In the genomic region with DNA sequence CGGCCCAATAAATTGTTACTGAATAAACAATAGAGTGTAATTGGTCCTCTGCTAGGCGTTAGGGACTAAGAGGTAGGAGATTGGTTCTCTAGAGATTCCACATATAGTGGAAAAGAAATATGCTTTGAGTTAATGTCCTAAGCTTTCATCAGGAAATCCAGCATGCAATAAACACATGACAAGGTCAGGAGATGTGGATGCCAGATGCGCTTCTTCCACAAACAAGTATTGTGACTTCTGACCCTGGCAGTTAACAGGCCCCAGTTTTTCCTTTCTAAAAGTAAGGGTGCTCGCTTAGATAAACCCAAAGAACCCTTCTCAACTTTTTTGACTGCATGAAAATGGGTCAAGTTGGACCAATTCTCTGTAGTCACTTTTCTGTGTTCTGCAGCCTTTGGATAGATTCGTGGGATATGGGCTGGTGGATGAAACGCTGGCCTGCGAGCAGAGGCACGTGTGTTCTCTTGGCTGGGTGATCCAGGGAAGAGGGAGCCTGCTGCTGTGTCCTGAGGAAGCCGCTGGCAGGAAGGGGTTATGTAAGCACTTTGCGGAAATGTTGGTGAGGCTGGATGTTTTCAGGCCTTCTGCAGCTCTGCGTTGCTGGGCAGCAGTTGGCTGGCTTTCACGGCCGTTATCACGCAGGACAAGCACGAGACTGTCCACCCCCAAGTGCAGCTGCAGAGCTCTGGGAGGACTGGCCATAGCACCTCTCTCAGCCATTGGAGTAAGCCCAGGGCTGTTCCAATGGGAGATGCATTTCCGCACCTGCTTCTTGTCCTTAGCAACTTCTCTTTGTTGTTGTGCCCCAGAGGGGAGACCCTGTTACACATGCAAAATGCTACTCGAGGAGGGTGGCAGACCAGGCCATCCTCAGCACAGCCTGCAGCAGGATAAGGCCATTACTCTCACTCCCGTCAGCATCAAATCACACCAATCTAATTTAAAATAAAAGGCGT, we compare ENCODE assay signal across 11 cellular contexts.
A peak's percentile ranks its signal among the peaks of the same experiment; 100 is the strongest.
DNase-seq lines count a peak whose midpoint lies in the region; ATAC-seq, FAIRE-seq and TF ChIP-seq lines count a peak whose summit lies in the region.
"Had no signal": no experiment of that assay in that cellular context is flagged by ENCODE, and none has a peak within 500 bp of the region (broad histone marks: within the 10 kb centered on the region; RNA-seq: fewer than 3 reads in every experiment).

No MANE protein-coding gene starts in this region.

- peak; percentile 81 for FAIRE-seq in endothelial cell of umbilical vein (lab: Jason Lieb, UNC)
- FAIRE-seq: frontal cortex had no signal

- H3K9me1 ChIP-seq in endothelial cell of umbilical vein (replicated peaks; ENCODE audit: control insufficient read depth, extremely low read depth, insufficient read depth, low read length) = no peaks in the 10 kb centered on the region

- peak overlapping the region; percentile 91 for H3K27ac ChIP-seq in endothelial cell of umbilical vein (ENCODE audit: insufficient read depth, low read depth, low read length)
- peak overlapping the region in 1 of 2 donors; percentile 38 for H3K27ac ChIP-seq in lung (ENCODE audit: low read depth in 1 of 2, low read length in 1 of 2)
- H3K27ac ChIP-seq in suprapubic skin = no peak overlapping the region

- peak overlapping the region; percentile 59 for H3K4me2 ChIP-seq in endothelial cell of umbilical vein (ENCODE audit: insufficient read depth, low read length)

- TF ChIP-seq CTCF in endothelial cell of umbilical vein (IDR thresholded peaks at IDR 0.05; ENCODE audit: extremely low read depth in 1 of 2, insufficient read depth in 1 of 2, low read depth in 1 of 2, low read length in 2 of 2) (no peak), lung (IDR thresholded peaks at IDR 0.05; ENCODE audit: control extremely low read depth, extremely low read depth) (no peak), suprapubic skin (IDR thresholded peaks at IDR 0.05) (no peak), BE2C (IDR thresholded peaks at IDR 0.05; ENCODE audit: low read depth, low read length) (no peak)

- H3K4me1 ChIP-seq in endothelial cell of umbilical vein (ENCODE audit: control insufficient read depth, extremely low read depth, insufficient read depth, low read length) = peaks cover 38% of the 10 kb centered on the region
- peaks cover 0 to 1% of the 10 kb centered on the region in 2 donors for H3K4me1 ChIP-seq in lung (ENCODE audit: control insufficient read depth in 2 of 2, insufficient read depth in 2 of 2, low read length in 2 of 2)
- no peaks in the 10 kb centered on the region for H3K4me1 ChIP-seq in suprapubic skin
- H3K4me1 ChIP-seq in BE2C = no peaks in the 10 kb centered on the region; the same call in 1 of the 2 replicates

- peak; percentile 63 for ATAC-seq in lung (ENCODE audit: insufficient read depth, low FRiP score)

- DNase-seq in SHP77 treated with DMSO at 0.1 percent for 48 hours (lab: John Stamatoyannopoulos, UW) (peak; percentile 61), endothelial cell of umbilical vein (ENCODE audit: low read depth, low spot score) (peak; percentile 97), lung (ENCODE audit: low spot score) (peak; percentile 39), suprapubic skin (ENCODE audit: low spot score in 2 of 2) (peak; percentile 79 to 81), NCI-H1092 (lab: John Stamatoyannopoulos, UW) (no peak), NCI-H524 treated with DMSO at 0.1 percent for 48 hours (lab: John Stamatoyannopoulos, UW) (no peak), BE2C (no peak), HuH-7.5 (ENCODE audit: low spot score) (no peak)
- DNase-seq: activated CD4-positive, CD25-positive, alpha-beta regulatory T cell treated with anti-CD3 and anti-CD28 coated beads, Interleukin-2, amount 50 U/mL, for 72 hours; NCI-H2029 had no signal

- H3K79me2 ChIP-seq in endothelial cell of umbilical vein (ENCODE audit: control insufficient read depth, insufficient read depth, low read length) = no peaks in the 10 kb centered on the region

- BruUV-seq in endothelial cell of umbilical vein (replicated peaks; lab: Mats Ljungman, UMichigan) = TSS peak; percentile 25

- H3K9me3 ChIP-seq in endothelial cell of umbilical vein (replicated peaks; ENCODE audit: control insufficient read depth, insufficient read depth, low read length) (no peaks in the 10 kb centered on the region), lung (ENCODE audit: control insufficient read depth in 2 of 2, insufficient read depth in 1 of 2, low read length in 1 of 2) (no peaks in the 10 kb centered on the region), suprapubic skin (no peaks in the 10 kb centered on the region), BE2C (no peaks in the 10 kb centered on the region)

- WGBS in lung, 2 donors = 39 to 41% methylated on average over 19 of the region's 19 CpGs
- WGBS in suprapubic skin = 64% methylated on average over 19 of the region's 19 CpGs

- H4K20me1 ChIP-seq in endothelial cell of umbilical vein (replicated peaks; ENCODE audit: control insufficient read depth, extremely low read depth, insufficient read depth, low read length) = no peaks in the 10 kb centered on the region

- TF ChIP-seq EP300 in suprapubic skin (IDR thresholded peaks at IDR 0.05) = no peak

- H3K36me3 ChIP-seq in endothelial cell of umbilical vein (ENCODE audit: control insufficient read depth in 2 of 2, extremely low read depth in 1 of 2, insufficient read depth in 2 of 2, low read length in 2 of 2) (no peaks in the 10 kb centered on the region), lung (ENCODE audit: control insufficient read depth in 2 of 2, insufficient read depth in 2 of 2, low read length in 2 of 2) (no peaks in the 10 kb centered on the region), suprapubic skin (no peaks in the 10 kb centered on the region), BE2C (no peaks in the 10 kb centered on the region)

- dilution Hi-C loops in endothelial cell of umbilical vein (cut with MboI; ENCODE audit: extremely low pct_ligation_motif_present, low sequenced_read_pairs) = no loop called here

- H3K4me3 ChIP-seq in endothelial cell of umbilical vein (replicated peaks in 1 of 3; ENCODE audit: insufficient read depth in 1 of 3, low read depth in 1 of 3, low read length in 3 of 3) = no peak overlapping the region
- no peak overlapping the region for H3K4me3 ChIP-seq in lung
- no peak overlapping the region for H3K4me3 ChIP-seq in suprapubic skin
- no peak overlapping the region for H3K4me3 ChIP-seq in BE2C (ENCODE audit: low read depth, low read length)

- POLR2A ChIA-PET in endothelial cell of umbilical vein (lab: Charles Lee) = no interaction called here

- H2AFZ ChIP-seq in endothelial cell of umbilical vein (ENCODE audit: low read depth, low read length) = no peak overlapping the region

- intact Hi-C loops in endothelial cell of umbilical vein (cut with micrococcal nuclease) = loop anchor here (1.0 to 10.0 kb wide), 2 partner anchors 9 to 144 kb away; partner anchors contain the start of gene SOX21

- H3K9ac ChIP-seq in endothelial cell of umbilical vein (replicated peaks; ENCODE audit: extremely low read depth, insufficient read depth, low read length) = peak overlapping the region; percentile 52

- TF ChIP-seq POLR2A in endothelial cell of umbilical vein (IDR thresholded peaks at IDR 0.05; ENCODE audit: low read depth, low read length) (peak; percentile 49), suprapubic skin (IDR thresholded peaks at IDR 0.05) (no peak)

- H3K27me3 ChIP-seq in endothelial cell of umbilical vein (ENCODE audit: control insufficient read depth in 2 of 2, insufficient read depth in 2 of 2, low read length in 2 of 2) = peaks cover 7 to 10% of the 10 kb centered on the region in 2 experiments
- no peaks in the 10 kb centered on the region for H3K27me3 ChIP-seq in lung (ENCODE audit: control insufficient read depth, insufficient read depth)
- H3K27me3 ChIP-seq in suprapubic skin = peaks cover 5% of the 10 kb centered on the region
- peaks cover 82% of the 10 kb centered on the region for H3K27me3 ChIP-seq in BE2C

- CTCF ChIA-PET in endothelial cell of umbilical vein (lab: Charles Lee) = interaction anchor here (1.2 kb wide), 1 partner anchor 296 kb away, joined by 4 read pairs; no protein-coding TSS in a partner anchor

TF ChIP-seq in endothelial cell of umbilical vein, 7 proteins besides CTCF, POLR2A, EP300 and RAD21:
- no peak for TF ChIP-seq EZH2 (IDR thresholded peaks at IDR 0.05; ENCODE audit: borderline replicate concordance, low read depth, low read length, severe bottlenecking)
- no peak for TF ChIP-seq FOS (IDR thresholded peaks at IDR 0.05; ENCODE audit: borderline replicate concordance, insufficient read depth, low read length)
- peak; percentile 21 for TF ChIP-seq MYC (IDR thresholded peaks at IDR 0.05; ENCODE audit: low read depth, low read length)
- peak; percentile 75 for TF ChIP-seq POLR2AphosphoS5 (IDR thresholded peaks at IDR 0.05; ENCODE audit: insufficient read depth, low read depth, low read length)
- TF ChIP-seq GATA2 (IDR thresholded peaks at IDR 0.05; ENCODE audit: insufficient read depth, insufficient read length, low read depth, low read length) = no peak
- TF ChIP-seq JUN (IDR thresholded peaks at IDR 0.05; ENCODE audit: borderline replicate concordance, insufficient read depth, insufficient read length, low read depth) = no peak
- TF ChIP-seq, protein P1, sequence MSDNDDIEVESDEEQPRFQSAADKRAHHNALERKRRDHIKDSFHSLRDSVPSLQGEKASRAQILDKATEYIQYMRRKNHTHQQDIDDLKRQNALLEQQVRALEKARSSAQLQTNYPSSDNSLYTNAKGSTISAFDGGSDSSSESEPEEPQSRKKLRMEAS (IDR thresholded peaks at IDR 0.05; ENCODE audit: insufficient read depth, insufficient read length) = peak; percentile 90

Comparison
In these comparisons a context has a peak if more than half of its experiments do, and no peak if none do; other contexts are left out.
1. DNase-seq: peak in SHP77 treated with DMSO at 0.1 percent for 48 hours (single experiment), endothelial cell of umbilical vein (single experiment), lung (single experiment) and suprapubic skin (2 of 2); none in NCI-H1092 (single experiment), NCI-H524 treated with DMSO at 0.1 percent for 48 hours (single experiment), BE2C (single experiment) and HuH-7.5 (single experiment).